10 cellular contexts compared by ENCODE assay signal in the genomic region with DNA sequence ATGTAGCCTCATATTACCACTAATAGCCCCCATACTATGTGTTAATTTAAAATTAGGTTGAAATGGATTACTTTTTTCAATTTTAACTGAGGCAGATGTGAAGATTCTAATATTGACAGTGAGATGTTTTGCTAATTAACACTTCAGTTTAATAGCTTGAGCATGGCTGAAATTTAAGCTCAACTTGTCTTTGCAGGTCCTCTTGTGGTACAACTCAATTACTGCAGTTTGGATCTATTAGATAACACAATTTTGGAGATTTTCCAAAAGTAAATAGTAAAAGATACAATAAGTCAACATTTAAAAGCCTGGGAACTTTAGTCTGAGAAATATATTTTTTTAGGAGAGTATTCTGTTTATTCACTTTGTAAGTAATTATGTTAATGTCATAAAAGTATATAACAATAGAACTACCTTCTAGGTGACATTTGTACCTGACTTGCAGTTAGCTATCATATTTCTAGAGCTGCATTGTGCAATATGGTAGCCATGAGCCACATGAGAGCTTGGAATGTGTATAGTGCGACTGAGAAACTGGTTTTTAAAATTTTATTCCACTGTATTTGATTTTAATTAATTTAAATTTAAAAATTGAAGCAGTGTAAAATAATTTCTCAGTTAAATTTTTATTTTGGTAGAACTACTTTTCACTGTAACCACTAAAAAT.
DNase-seq lines count a peak whose midpoint lies in the region; ATAC-seq and TF ChIP-seq lines count a peak whose summit lies in the region.
"Had no signal": no experiment of that assay in that cellular context is flagged by ENCODE, and none has a peak within 500 bp of the region (broad histone marks: within the 10 kb centered on the region; RNA-seq: fewer than 3 reads in every experiment).

No MANE protein-coding gene starts in this region.

- no peak overlapping the region for H2AFZ ChIP-seq in GM23248

- no peaks in the 10 kb centered on the region for H3K9me3 Mint-ChIP-seq in CD4-positive, alpha-beta T cell
- H3K9me3 Mint-ChIP-seq in natural killer cell treated with Interleukin-12 subunit alpha and Interleukin-12 subunit beta and Interleukin-15 and Interleukin-18, amount 100 ng/mL, for 72 hours: no peaks in the 10 kb centered on the region

- no peaks in the 10 kb centered on the region for H3K79me2 ChIP-seq in GM23248 (ENCODE audit: insufficient read depth)

- in situ Hi-C loops in GM23248 (cut with MboI) (no loop called here), Panc1 (cut with HindIII; ENCODE audit: low pct_unique_long_range_greater_than_20kb, low sequenced_read_pairs) (no loop called here)

- TF ChIP-seq CTCF in CD4-positive, alpha-beta T cell (IDR thresholded peaks at IDR 0.05): peak; percentile 19
- TF ChIP-seq CTCF in Panc1 (IDR thresholded peaks at IDR 0.05): peak; percentile 51; the same call in 1 of the 2 replicates

- H3K4me1 ChIP-seq in GM23248 (ENCODE audit: insufficient read depth): no peaks in the 10 kb centered on the region
- no peaks in the 10 kb centered on the region for H3K4me1 ChIP-seq in Panc1 (ENCODE audit: control insufficient read depth, insufficient read depth, low read length)
- H3K4me1 ChIP-seq: thyroid gland had no signal

- H3K9me2 ChIP-seq in GM23248 (ENCODE audit: insufficient read depth): no peaks in the 10 kb centered on the region

- BruUV-seq in Panc1 (replicated peaks; lab: Mats Ljungman, UMichigan): no TSS peak

- H3K9ac ChIP-seq in GM23248: no peak overlapping the region

- no peaks in the 10 kb centered on the region for H3K36me3 Mint-ChIP-seq in CD4-positive, alpha-beta T cell (ENCODE audit: low read depth)
- no peaks in the 10 kb centered on the region for H3K36me3 Mint-ChIP-seq in natural killer cell treated with Interleukin-12 subunit alpha and Interleukin-12 subunit beta and Interleukin-15 and Interleukin-18, amount 100 ng/mL, for 72 hours

- no peaks in the 10 kb centered on the region for H3K9me3 ChIP-seq in CD4-positive, alpha-beta T cell (ENCODE audit: control insufficient read depth, low read length)
- H3K9me3 ChIP-seq in GM23248 (ENCODE audit: low read depth): no peaks in the 10 kb centered on the region
- no peaks in the 10 kb centered on the region for H3K9me3 ChIP-seq in Panc1 (ENCODE audit: control insufficient read depth, insufficient read depth, low read depth, low read length)
- H3K9me3 ChIP-seq: thyroid gland had no signal

- H3K27me3 Mint-ChIP-seq in CD4-positive, alpha-beta T cell: peaks cover 6% of the 10 kb centered on the region
- H3K27me3 Mint-ChIP-seq in natural killer cell treated with Interleukin-12 subunit alpha and Interleukin-12 subunit beta and Interleukin-15 and Interleukin-18, amount 100 ng/mL, for 72 hours: peaks cover 16 to 21% of the 10 kb centered on the region in 2 donors

- no peak overlapping the region for H3K4me3 Mint-ChIP-seq in CD4-positive, alpha-beta T cell
- no peak overlapping the region for H3K4me3 Mint-ChIP-seq in natural killer cell treated with Interleukin-12 subunit alpha and Interleukin-12 subunit beta and Interleukin-15 and Interleukin-18, amount 100 ng/mL, for 72 hours

- H3K27me3 ChIP-seq in CD4-positive, alpha-beta T cell (ENCODE audit: control insufficient read depth, insufficient read depth, low read length): peaks cover 5% of the 10 kb centered on the region
- H3K27me3 ChIP-seq in GM23248 (replicated peaks; ENCODE audit: insufficient read depth) (no peaks in the 10 kb centered on the region), Panc1 (ENCODE audit: control insufficient read depth, insufficient read depth, low read length) (no peaks in the 10 kb centered on the region; the same call in 1 of the 2 replicates)
- H3K27me3 ChIP-seq: thyroid gland had no signal

- CTCF ChIA-PET in CD4-positive, alpha-beta T cell (lab: Charles Lee): no interaction called here
- CTCF ChIA-PET in Panc1 (lab: Charles Lee): interaction anchor here (0.7 kb wide), 1 partner anchor 237 kb away, joined by 3 read pairs; no protein-coding TSS in a partner anchor

- no peak for DNase-seq in CD4-positive, alpha-beta T cell
- peak; percentile 21 for DNase-seq in GM23248
- DNase-seq in Panc1 (ENCODE audit: low read depth, low spot score): no peak
- peak; percentile 5 for DNase-seq in iPS-NIHi11 (ENCODE audit: low spot score)
- no peak for DNase-seq in natural killer cell treated with Interleukin-12 subunit alpha and Interleukin-12 subunit beta and Interleukin-15 and Interleukin-18, amount 100 ng/mL, for 72 hours (ENCODE audit: low spot score)
- no peak for DNase-seq in EL
- no peak for DNase-seq in NCI-H2107 treated with DMSO at 0.1 percent for 48 hours (lab: John Stamatoyannopoulos, UW; ENCODE audit: unreplicated experiment)
- DNase-seq: GOT3, thyroid gland had no signal

- no peak overlapping the region for H3K4me3 ChIP-seq in GM23248
- H3K4me3 ChIP-seq in Panc1 (ENCODE audit: low read depth in 2 of 2, low read length in 2 of 2): no peak overlapping the region
- H3K4me3 ChIP-seq: thyroid gland had no signal

- no peak overlapping the region for H3K4me2 ChIP-seq in GM23248 (ENCODE audit: unreplicated experiment)

- intact Hi-C loops in CD4-positive, alpha-beta T cell (cut with DNase I, micrococcal nuclease): no loop called here
- intact Hi-C loops in Panc1 (cut with micrococcal nuclease; ENCODE audit: unreplicated experiment): no loop called here

- H3K36me3 ChIP-seq in GM23248 (ENCODE audit: low read depth) (no peaks in the 10 kb centered on the region), Panc1 (ENCODE audit: control insufficient read depth, insufficient read depth, low read length) (no peaks in the 10 kb centered on the region)
- H3K36me3 ChIP-seq: thyroid gland had no signal

- H3K27ac Mint-ChIP-seq in CD4-positive, alpha-beta T cell: no peak overlapping the region
- H3K27ac Mint-ChIP-seq in natural killer cell treated with Interleukin-12 subunit alpha and Interleukin-12 subunit beta and Interleukin-15 and Interleukin-18, amount 100 ng/mL, for 72 hours: no peak overlapping the region

- H3K27ac ChIP-seq in CD4-positive, alpha-beta T cell (ENCODE audit: low read depth, low read length): no peak overlapping the region
- H3K27ac ChIP-seq in GM23248 (no peak overlapping the region), Panc1 (ENCODE audit: low read length) (no peak overlapping the region)
- H3K27ac ChIP-seq: thyroid gland had no signal

- POLR2A ChIA-PET in CD4-positive, alpha-beta T cell (lab: Charles Lee): no interaction called here
- POLR2A ChIA-PET in Panc1 (lab: Charles Lee): no interaction called here

- H3K4me1 Mint-ChIP-seq in CD4-positive, alpha-beta T cell (ENCODE audit: low read depth): no peaks in the 10 kb centered on the region
- no peaks in the 10 kb centered on the region for H3K4me1 Mint-ChIP-seq in natural killer cell treated with Interleukin-12 subunit alpha and Interleukin-12 subunit beta and Interleukin-15 and Interleukin-18, amount 100 ng/mL, for 72 hours (ENCODE audit: low read depth in 2 of 2)

- no peaks in the 10 kb centered on the region for H3F3A ChIP-seq in GM23248 (ENCODE audit: insufficient read depth)

- ATAC-seq in CD4-positive, alpha-beta T cell (ENCODE audit: poor library complexity): no peak
- ATAC-seq in Panc1 (no peak), HG03159 (IDR thresholded peaks at IDR 0.05; ENCODE audit: unreplicated experiment) (no peak)
- ATAC-seq in natural killer cell treated with Interleukin-12 subunit alpha and Interleukin-12 subunit beta and Interleukin-15 and Interleukin-18, amount 100 ng/mL, for 72 hours: no peak

- no peaks in the 10 kb centered on the region for H4K20me1 ChIP-seq in GM23248 (ENCODE audit: insufficient read depth)

- WGBS in GM23248 (ENCODE audit: low coverage in 1 of 2, low lambda C conversion rate in 2 of 2, missing lambda C conversion rate in 2 of 2), 2 experiments: 0% methylated on average over 1 of the region's 1 CpG

Comparison
In these comparisons a context has a peak if more than half of its experiments do, and no peak if none do; other contexts are left out.
1. DNase-seq: peak in GM23248 (single experiment) and iPS-NIHi11 (single experiment); none in CD4-positive, alpha-beta T cell (0 of 10), Panc1 (single experiment), natural killer cell treated with Interleukin-12 subunit alpha and Interleukin-12 subunit beta and Interleukin-15 and Interleukin-18, amount 100 ng/mL, for 72 hours (single experiment), EL (single experiment) and NCI-H2107 treated with DMSO at 0.1 percent for 48 hours (single experiment).